17 cellular contexts compared by ENCODE assay signal in the genomic region with DNA sequence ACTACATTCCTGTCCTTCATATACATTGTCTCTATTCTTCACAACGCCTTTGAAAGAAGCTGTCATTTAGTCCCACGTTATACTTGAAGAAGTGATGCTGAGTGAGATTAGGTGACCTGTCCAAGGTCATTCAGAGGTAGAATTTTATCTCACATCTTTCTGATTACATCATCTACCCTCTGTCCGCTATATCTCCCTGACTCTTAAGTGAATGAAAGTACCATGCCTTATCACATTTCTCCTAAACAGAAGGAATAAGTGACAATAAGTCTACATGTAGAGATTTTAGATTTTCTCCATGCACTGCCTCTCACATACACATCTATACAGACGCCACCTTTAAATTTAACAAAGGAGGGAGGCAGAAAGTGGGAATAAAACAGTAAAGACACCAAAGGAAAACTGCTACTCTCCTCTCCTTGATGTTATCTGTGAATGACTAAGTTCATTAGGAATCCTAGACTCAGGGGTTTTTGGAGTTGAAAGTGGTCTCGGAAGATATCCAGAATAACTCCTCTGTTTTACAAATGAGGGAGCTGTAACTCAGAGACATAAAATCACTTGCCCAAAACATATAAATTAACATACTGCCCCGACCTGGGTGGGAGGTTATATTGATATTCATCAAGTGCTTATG. TPM values are rescaled to one million over a fixed set of nuclear protein-coding genes. Genes with fewer than 3 reads are reported as not detected.
DNase-seq lines count a peak whose midpoint lies in the region; ATAC-seq and TF ChIP-seq lines count a peak whose summit lies in the region.
"Had no signal": no experiment of that assay in that cellular context is flagged by ENCODE, and none has a peak within 500 bp of the region (broad histone marks: within the 10 kb centered on the region; RNA-seq: fewer than 3 reads in every experiment).

No MANE protein-coding gene starts in this region.

- no peak overlapping the region for H3K18ac ChIP-seq in mesendoderm (ENCODE audit: low read length)

- no peak overlapping the region for H3K56ac ChIP-seq in mesendoderm (ENCODE audit: low read length)

- DNase-seq in Caco-2 (no peak), SK-N-DZ (ENCODE audit: low spot score) (peak; percentile 48), mesendoderm (peak; percentile 74), DMS153 treated with DMSO at 0.1 percent for 48 hours (lab: John Stamatoyannopoulos, UW; ENCODE audit: unreplicated experiment) (no peak), islet precursor cell (no peak)
- no peak for DNase-seq in activated T-cell treated with anti-CD3 and anti-CD28 coated beads, Interleukin-2, amount 50 U/mL, for 4 hours
- DNase-seq: 8988T; AML-193; Calu3; CD4-positive, CD25-positive, alpha-beta regulatory T cell; DMS 273 treated with DMSO at 0.1 percent for 48 hours; DMS79 treated with DMSO at 0.1 percent for 48 hours; EL; GDM1 had no signal

- intact Hi-C loops in Caco-2 (cut with micrococcal nuclease; ENCODE audit: unreplicated experiment): no loop called here

- H3K4me2 ChIP-seq in mesendoderm (ENCODE audit: low read length): no peak overlapping the region

- no peak overlapping the region for H2BK5ac ChIP-seq in mesendoderm (ENCODE audit: low read length)

- no peak overlapping the region for H2BK120ac ChIP-seq in mesendoderm (ENCODE audit: low read depth, low read length)

- peaks cover 6% of the 10 kb centered on the region for H3K27me3 Mint-ChIP-seq in Caco-2 (ENCODE audit: insufficient read depth, unreplicated experiment)
- peaks cover 36% of the 10 kb centered on the region for H3K27me3 Mint-ChIP-seq in activated T-cell treated with anti-CD3 and anti-CD28 coated beads, Interleukin-2, amount 50 U/mL, for 4 hours (ENCODE audit: low read depth)

- ATAC-seq in activated T-cell treated with anti-CD3 and anti-CD28 coated beads, Interleukin-2, amount 50 U/mL, for 4 hours: no peak
- ATAC-seq: K562 had no signal

- CTCF ChIA-PET in Caco-2 (lab: Charles Lee): no interaction called here
- CTCF ChIA-PET in HEK293 (lab: Yijun Ruan, JAX): interaction anchor here (2.7 kb wide), 1 partner anchor 11 kb away, joined by 13 read pairs; no protein-coding TSS in a partner anchor

- H3K9me3 Mint-ChIP-seq in Caco-2 (ENCODE audit: unreplicated experiment): no peaks in the 10 kb centered on the region
- H3K9me3 Mint-ChIP-seq in activated T-cell treated with anti-CD3 and anti-CD28 coated beads, Interleukin-2, amount 50 U/mL, for 4 hours: no peaks in the 10 kb centered on the region

- H3K9me3 ChIP-seq in Caco-2 (no peaks in the 10 kb centered on the region), HEK293 (ENCODE audit: control insufficient read depth, insufficient read depth, low read depth, low read length) (no peaks in the 10 kb centered on the region)

- H3K79me1 ChIP-seq in mesendoderm (ENCODE audit: low read length): no peaks in the 10 kb centered on the region

- no peak overlapping the region for H2AK5ac ChIP-seq in mesendoderm (ENCODE audit: low read length)

- no TSS peak for BruUV-seq in Caco-2 (replicated peaks; lab: Mats Ljungman, UMichigan)

- H2BK15ac ChIP-seq in mesendoderm (replicated peaks; ENCODE audit: low read depth): no peak overlapping the region

- H3K4me3 Mint-ChIP-seq in Caco-2 (ENCODE audit: unreplicated experiment): no peak overlapping the region
- H3K4me3 Mint-ChIP-seq in activated T-cell treated with anti-CD3 and anti-CD28 coated beads, Interleukin-2, amount 50 U/mL, for 4 hours: no peak overlapping the region
- H3K4me3 Mint-ChIP-seq: CD4-positive, CD25-positive, alpha-beta regulatory T cell had no signal

- TF ChIP-seq CTCF in Caco-2 (IDR thresholded peaks at IDR 0.05; ENCODE audit: insufficient read depth in 1 of 2, low read depth in 1 of 2, low read length in 1 of 2, severe bottlenecking in 1 of 2, unreplicated experiment in 1 of 2) (no peak), HEK293 (tag by site-specific recombination; IDR thresholded peaks at IDR 0.05) (no peak)

- no peaks in the 10 kb centered on the region for H3K4me1 ChIP-seq in Caco-2
- H3K4me1 ChIP-seq in HEK293 (ENCODE audit: control insufficient read depth, insufficient read depth, low read length): peaks cover 4% of the 10 kb centered on the region; the same call in 1 of the 2 replicates
- H3K4me1 ChIP-seq in mesendoderm (ENCODE audit: control insufficient read depth, low read depth, low read length): peaks cover 3% of the 10 kb centered on the region

- H4K8ac ChIP-seq in mesendoderm (ENCODE audit: low read depth, low read length): no peak overlapping the region

- peaks cover 15% of the 10 kb centered on the region for H3K4me1 Mint-ChIP-seq in Caco-2 (ENCODE audit: low read depth, unreplicated experiment)
- H3K4me1 Mint-ChIP-seq in activated T-cell treated with anti-CD3 and anti-CD28 coated beads, Interleukin-2, amount 50 U/mL, for 4 hours (ENCODE audit: low read depth): peaks cover 5% of the 10 kb centered on the region

- H3K4me3 ChIP-seq in Caco-2 (ENCODE audit: low read depth, low read length) (no peak overlapping the region), HEK293 (ENCODE audit: low read depth, low read length) (no peak overlapping the region), mesendoderm (ENCODE audit: low read length) (no peak overlapping the region)
- H3K4me3 ChIP-seq: BLaER1 treated with 17β-estradiol and CSF1 and Interleukin-3, amounts not matched to agents 10 nM and 100 nM; K562 had no signal

- POLR2A ChIA-PET in Caco-2 (lab: Charles Lee) (no interaction called here), HEK293 (lab: Yijun Ruan, JAX) (no interaction called here)

- no peak overlapping the region for H3K9ac ChIP-seq in mesendoderm (ENCODE audit: low read length)
- H3K9ac ChIP-seq: BLaER1 treated with 17β-estradiol and CSF1 and Interleukin-3, amounts not matched to agents 10 nM and 100 nM had no signal

- no peaks in the 10 kb centered on the region for H3K36me3 ChIP-seq in Caco-2 (ENCODE audit: control insufficient read depth, insufficient read depth, low read length)
- no peaks in the 10 kb centered on the region for H3K36me3 ChIP-seq in HEK293 (ENCODE audit: control insufficient read depth in 2 of 2, insufficient read depth in 1 of 2, low read length in 2 of 2)
- no peaks in the 10 kb centered on the region for H3K36me3 ChIP-seq in mesendoderm (ENCODE audit: control insufficient read depth, insufficient read depth, low read length)
- H3K36me3 ChIP-seq: BLaER1 treated with 17β-estradiol and CSF1 and Interleukin-3, amounts not matched to agents 10 nM and 100 nM had no signal

- H3K27ac ChIP-seq in HEK293 (ENCODE audit: extremely low read depth, low read depth, low read length) (no peak overlapping the region), mesendoderm (ENCODE audit: low read depth, low read length) (no peak overlapping the region)
- H3K27ac ChIP-seq: BLaER1 treated with 17β-estradiol and CSF1 and Interleukin-3, amounts not matched to agents 10 nM and 100 nM had no signal

- no peak overlapping the region for H4K5ac ChIP-seq in mesendoderm (ENCODE audit: low read length)

- no CpG with 5 or more reads among the region's 6 CpGs for WGBS in mesendoderm (ENCODE audit: extremely low coverage, insufficient coverage, low lambda C conversion rate)

- peak overlapping the region; percentile 37 for H3K27ac Mint-ChIP-seq in Caco-2 (ENCODE audit: unreplicated experiment)
- H3K27ac Mint-ChIP-seq: CD4-positive, CD25-positive, alpha-beta regulatory T cell had no signal

- H3K27me3 ChIP-seq in Caco-2 (replicated peaks; ENCODE audit: control insufficient read depth, insufficient read depth, low read length) (no peaks in the 10 kb centered on the region), mesendoderm (ENCODE audit: insufficient read depth, low read length, poor library complexity) (no peaks in the 10 kb centered on the region)
- H3K27me3 ChIP-seq: BLaER1 treated with 17β-estradiol and CSF1 and Interleukin-3, amounts not matched to agents 10 nM and 100 nM had no signal

- no peak overlapping the region for H3K23ac ChIP-seq in mesendoderm (ENCODE audit: low read length)

- no peak overlapping the region for H3K4ac ChIP-seq in mesendoderm (ENCODE audit: low read depth, low read length)

- no peaks in the 10 kb centered on the region for H3K79me2 ChIP-seq in mesendoderm (ENCODE audit: control insufficient read depth, insufficient read depth, low read length)

- no peaks in the 10 kb centered on the region for H3K36me3 Mint-ChIP-seq in Caco-2 (ENCODE audit: insufficient read depth, unreplicated experiment)
- H3K36me3 Mint-ChIP-seq in activated T-cell treated with anti-CD3 and anti-CD28 coated beads, Interleukin-2, amount 50 U/mL, for 4 hours (ENCODE audit: insufficient read depth): no peaks in the 10 kb centered on the region
- H3K36me3 Mint-ChIP-seq: CD4-positive, CD25-positive, alpha-beta regulatory T cell had no signal

TF ChIP-seq in HEK293, 187 proteins besides CTCF, POLR2A, EP300 and RAD21 (continues in another document):
- no peak for TF ChIP-seq ZNF202 (tag by site-specific recombination; IDR thresholded peaks at IDR 0.05; ENCODE audit: borderline replicate concordance)
- 0 out of 2 replicates have a peak, but pooled peaks have one; percentile 39 for TF ChIP-seq ATF2 (tag by site-specific recombination; IDR thresholded peaks at IDR 0.05; ENCODE audit: low read depth)
- no peak for TF ChIP-seq MYNN (tag by site-specific recombination; IDR thresholded peaks at IDR 0.05; ENCODE audit: borderline replicate concordance)
- TF ChIP-seq PRDM1 (tag by site-specific recombination; IDR thresholded peaks at IDR 0.05): peak; percentile 45; the same call in 1 of the 2 replicates

RNA-seq across cellular contexts. Expression of gene CLDN10, which starts 4.9 kb away (rescaled TPM):
- total RNA-seq in Caco-2 (2022): not detected in 2 replicates
- 4.9 and 6.2 TPM in 2 replicates for polyA plus RNA-seq in SK-N-DZ (2014; cell fraction: cytosol; rRNA removed)
- polyA plus RNA-seq in SK-N-DZ (2014; cell fraction: nucleus; rRNA removed): 1.7 and 3.0 TPM in 2 replicates
- 29.9 TPM for polyA plus RNA-seq in mesendoderm (2013, experiment 1 of 2)
- 30.4 TPM for polyA plus RNA-seq in mesendoderm (2013, experiment 2 of 2)
- total RNA-seq in activated T-cell treated with anti-CD3 and anti-CD28 coated beads, Interleukin-2, amount 50 U/mL, for 4 hours: not detected
- total RNA-seq: CD4-positive, CD25-positive, alpha-beta regulatory T cell; K562 had no signal
- polyA plus RNA-seq: CD4-positive, CD25-positive, alpha-beta regulatory T cell; K562 had no signal

Comparison
In these comparisons a context has a peak if more than half of its experiments do, and no peak if none do; other contexts are left out.
1. DNase-seq: peak in SK-N-DZ (single experiment) and mesendoderm (single experiment); none in Caco-2 (0 of 2), activated T-cell treated with anti-CD3 and anti-CD28 coated beads, Interleukin-2, amount 50 U/mL, for 4 hours (single experiment), DMS153 treated with DMSO at 0.1 percent for 48 hours (single experiment) and islet precursor cell (single experiment).